ENCODE assay signal across 8 cellular contexts in genomic region chr10:50417906-50418697, GRCh38.
DNase-seq lines count a peak whose midpoint lies in the region; ATAC-seq and TF ChIP-seq lines count a peak whose summit lies in the region.

No MANE protein-coding gene starts in this region.

- H3K27me3 ChIP-seq in liver (ENCODE audit: control insufficient read depth in 4 of 4, insufficient read depth in 4 of 4, low read length in 3 of 4) = no peaks in the 10 kb centered on the region

- H3K27ac ChIP-seq in liver (ENCODE audit: low read depth in 1 of 2, low read length in 2 of 2) = peak overlapping the region; percentile 80 to 84

- DNase-seq in G401 (ENCODE audit: low spot score) (peak; percentile 33), HT1080 (ENCODE audit: low read depth) (peak; percentile 95), dermis blood vessel endothelial cell (peak; percentile 80), NCI-H2029 treated with DMSO at 0.1 percent for 48 hours (lab: John Stamatoyannopoulos, UW) (no peak)
- peak; percentile 56 for DNase-seq in activated CD4-positive, CD25-positive, alpha-beta regulatory T cell treated with anti-CD3 and anti-CD28 coated beads, Interleukin-2, amount 50 U/mL, for 72 hours
- DNase-seq in stimulated activated CD4-positive, alpha-beta T cell treated with anti-CD3 and anti-CD28 coated beads, Interleukin-4, amount 100 ng/mL, for 4 hours = peak; percentile 16 to 22

- WGBS in liver = under 1% methylated on average over 61 of the region's 61 CpGs

- H3K9me3 ChIP-seq in liver (ENCODE audit: control insufficient read depth in 4 of 4, low read length in 3 of 4) = no peaks in the 10 kb centered on the region

- in situ Hi-C loops in G401 (cut with HindIII; ENCODE audit: low sequenced_read_pairs) = no loop called here

- no peaks in the 10 kb centered on the region for H3K36me3 ChIP-seq in liver (ENCODE audit: control insufficient read depth in 4 of 4, insufficient read depth in 3 of 4, low read depth in 1 of 4, low read length in 3 of 4)

- no peak for TF ChIP-seq CTCF in liver (IDR thresholded peaks at IDR 0.05; ENCODE audit: low read depth, low read length, missing input control)

- peak overlapping the region; percentile 66 to 85 (median 80) for H3K4me3 ChIP-seq in liver (ENCODE audit: low read depth in 1 of 3, low read length in 3 of 3)

- H3K4me1 ChIP-seq in liver (ENCODE audit: control insufficient read depth in 4 of 4, insufficient read depth in 4 of 4, low read length in 3 of 4) = peaks cover 0 to 53% (median 34%) of the 10 kb centered on the region in 4 donors

- peak; percentile 81 for ATAC-seq in GM21526 (IDR thresholded peaks at IDR 0.05; ENCODE audit: low FRiP score, unreplicated experiment)

- H3K9ac ChIP-seq in liver (ENCODE audit: low read depth in 1 of 2, low read length in 2 of 2) = peak overlapping the region; percentile 64 to 75

- peak in 1 of 2 donors; percentile 28 for TF ChIP-seq RAD21 in liver (IDR thresholded peaks at IDR 0.05)

TF ChIP-seq in liver, 16 proteins besides CTCF, POLR2A, EP300 and RAD21:
- TF ChIP-seq TAF1 (conservative IDR thresholded peaks at IDR 0.05) (no peak), JUND (IDR thresholded peaks at IDR 0.05) (peak in 1 of 2 donors; percentile 30), MAX (IDR thresholded peaks at IDR 0.05) (peak; percentile 20), HNF4A (conservative IDR thresholded peaks at IDR 0.05) (no peak)
